Comparison of ENCODE assay signal across 9 cellular contexts in genomic region chr2:97728091-97728596, GRCh38. TPM values are rescaled to one million over a fixed set of nuclear protein-coding genes. Genes with fewer than 3 reads are reported as not detected.
A peak's percentile ranks its signal among the peaks of the same experiment; 100 is the strongest.
DNase-seq lines count a peak whose midpoint lies in the region; ATAC-seq lines count a peak whose summit lies in the region.
"Had no signal": no experiment of that assay in that cellular context is flagged by ENCODE, and none has a peak within 500 bp of the region (broad histone marks: within the 10 kb centered on the region; RNA-seq: fewer than 3 reads in every experiment).

No MANE protein-coding gene starts in this region.

- peak; percentile 74 for DNase-seq in activated CD8-positive, alpha-beta memory T cell treated with anti-CD3 and anti-CD28 coated beads for 24 hours
- DNase-seq in activated CD8-positive, alpha-beta memory T cell treated with anti-CD3 and anti-CD28 coated beads, Interleukin-2, amount 50 U/mL, for 48 hours: no peak
- DNase-seq in activated CD4-positive, alpha-beta memory T cell treated with anti-CD3 and anti-CD28 coated beads for 36 hours: peak; percentile 47
- DNase-seq in Right ventricle myocardium inferior (ENCODE audit: missing footprints) (peak; percentile 56), mesenteric fat pad (ENCODE audit: low spot score) (no peak), NCI-H1048 (lab: John Stamatoyannopoulos, UW) (no peak), Kasumi-1 (lab: John Stamatoyannopoulos, UW) (no peak)
- DNase-seq in stimulated activated naive CD8-positive, alpha-beta T cell treated with anti-CD3 and anti-CD28 coated beads, Interleukin-15, amount 100 ng/mL, for 72 hours: peak in 1 of 2 donors; percentile 53

- H3K36me3 Mint-ChIP-seq in activated CD4-positive, alpha-beta memory T cell treated with anti-CD3 and anti-CD28 coated beads for 36 hours: peaks cover 84% of the 10 kb centered on the region

- POLR2A ChIA-PET in activated CD4-positive, alpha-beta memory T cell treated with anti-CD3 and anti-CD28 coated beads for 36 hours (lab: Charles Lee): interaction anchor here (0.9 to 2.4 kb wide), 5 partner anchors 10 to 66 kb away, joined by 3 to 12 read pairs (median 5); partner anchors contain the start of gene ZAP70

- H3K9me3 Mint-ChIP-seq in activated CD4-positive, alpha-beta memory T cell treated with anti-CD3 and anti-CD28 coated beads for 36 hours: peaks cover 14% of the 10 kb centered on the region
- H3K9me3 Mint-ChIP-seq in stimulated activated naive CD8-positive, alpha-beta T cell treated with anti-CD3 and anti-CD28 coated beads, Interleukin-15, amount 100 ng/mL, for 72 hours: peaks cover 4 to 27% of the 10 kb centered on the region in 2 donors

- peaks cover 51% of the 10 kb centered on the region for H3K4me1 Mint-ChIP-seq in activated CD4-positive, alpha-beta memory T cell treated with anti-CD3 and anti-CD28 coated beads for 36 hours (ENCODE audit: low read depth)
- peaks cover 76% of the 10 kb centered on the region for H3K4me1 Mint-ChIP-seq in stimulated activated naive CD8-positive, alpha-beta T cell treated with anti-CD3 and anti-CD28 coated beads, Interleukin-15, amount 100 ng/mL, for 72 hours

- CTCF ChIA-PET in activated CD4-positive, alpha-beta memory T cell treated with anti-CD3 and anti-CD28 coated beads for 36 hours (lab: Charles Lee): interaction anchor here (0.9 to 3.7 kb wide), 9 partner anchors 10 to 461 kb away, joined by 3 to 37 read pairs (median 5); partner anchors contain the start of gene ANKRD36B

- H3K27ac Mint-ChIP-seq in activated CD4-positive, alpha-beta memory T cell treated with anti-CD3 and anti-CD28 coated beads for 36 hours: peak overlapping the region; percentile 40
- peak overlapping the region; percentile 74 to 90 for H3K27ac Mint-ChIP-seq in stimulated activated naive CD8-positive, alpha-beta T cell treated with anti-CD3 and anti-CD28 coated beads, Interleukin-15, amount 100 ng/mL, for 72 hours

- peak; percentile 77 for ATAC-seq in Right ventricle myocardium inferior
- ATAC-seq in stimulated activated naive CD8-positive, alpha-beta T cell treated with anti-CD3 and anti-CD28 coated beads, Interleukin-15, amount 100 ng/mL, for 72 hours: peak; percentile 89

- no peaks in the 10 kb centered on the region for H3K27me3 Mint-ChIP-seq in activated CD4-positive, alpha-beta memory T cell treated with anti-CD3 and anti-CD28 coated beads for 36 hours
- H3K27me3 Mint-ChIP-seq in stimulated activated naive CD8-positive, alpha-beta T cell treated with anti-CD3 and anti-CD28 coated beads, Interleukin-15, amount 100 ng/mL, for 72 hours: no peaks in the 10 kb centered on the region

- intact Hi-C loops in activated CD4-positive, alpha-beta memory T cell treated with anti-CD3 and anti-CD28 coated beads for 36 hours (cut with micrococcal nuclease): no loop called here
- intact Hi-C loops in Right ventricle myocardium inferior (cut with DNase I): no loop called here

- H3K4me3 Mint-ChIP-seq in activated CD4-positive, alpha-beta memory T cell treated with anti-CD3 and anti-CD28 coated beads for 36 hours: no peak overlapping the region
- peak overlapping the region; percentile 7 to 14 for H3K4me3 Mint-ChIP-seq in stimulated activated naive CD8-positive, alpha-beta T cell treated with anti-CD3 and anti-CD28 coated beads, Interleukin-15, amount 100 ng/mL, for 72 hours

RNA-seq across cellular contexts. Expression of gene ZAP70, which starts 14.8 kb away (rescaled TPM):
- 100 to 1,000 TPM; 160 to 166 TPM for total RNA-seq in activated CD4-positive, alpha-beta memory T cell treated with anti-CD3 and anti-CD28 coated beads for 36 hours
- total RNA-seq in Right ventricle myocardium inferior: 1.6 TPM
- 1.3 TPM for total RNA-seq in mesenteric fat pad
- total RNA-seq: fibroblast of villous mesenchyme had no signal

RNA-seq across cellular contexts. Expression of gene C2orf92, which starts 58.6 kb away (rescaled TPM):
- 1 to 10 TPM; 4.5 to 4.8 TPM for total RNA-seq in activated CD4-positive, alpha-beta memory T cell treated with anti-CD3 and anti-CD28 coated beads for 36 hours
- total RNA-seq in Right ventricle myocardium inferior (1.1 TPM), mesenteric fat pad (5.9 TPM)

Comparison
In these comparisons a context has a peak if more than half of its experiments do, and no peak if none do; other contexts are left out.
1. DNase-seq: peak in activated CD8-positive, alpha-beta memory T cell treated with anti-CD3 and anti-CD28 coated beads for 24 hours (single experiment), activated CD4-positive, alpha-beta memory T cell treated with anti-CD3 and anti-CD28 coated beads for 36 hours (single experiment) and Right ventricle myocardium inferior (single experiment); none in activated CD8-positive, alpha-beta memory T cell treated with anti-CD3 and anti-CD28 coated beads, Interleukin-2, amount 50 U/mL, for 48 hours (single experiment), mesenteric fat pad (single experiment), NCI-H1048 (single experiment) and Kasumi-1 (0 of 2).
2. RNA of gene ZAP70, which starts 14.8 kb away (total RNA-seq): 160 to 166 TPM in activated CD4-positive, alpha-beta memory T cell treated with anti-CD3 and anti-CD28 coated beads for 36 hours; 1.6 TPM in Right ventricle myocardium inferior (single experiment) and 1.3 TPM in mesenteric fat pad (single experiment); every median in the first group is over 10 times any median in the second.